ENCODE assay signal across 31 cellular contexts in the genomic region with DNA sequence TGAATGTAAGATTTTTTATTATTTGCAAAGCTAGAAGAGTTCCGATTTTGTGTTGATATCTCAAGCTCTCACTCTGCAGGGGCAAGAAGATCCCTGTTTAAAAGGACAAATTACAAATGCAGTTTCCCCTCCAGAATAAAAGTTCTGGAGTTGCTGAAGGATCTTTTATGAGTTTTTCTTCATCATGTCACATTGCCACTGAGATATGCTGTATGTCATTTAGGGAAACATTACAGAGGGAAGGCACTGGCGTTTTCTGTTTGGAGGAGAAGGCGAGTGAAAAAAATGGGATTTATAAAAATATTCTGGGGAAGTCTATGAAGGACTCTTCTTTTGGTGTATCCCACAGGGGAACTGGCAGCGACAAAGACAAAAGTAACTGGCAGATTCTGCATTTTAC. TPM values are rescaled to one million over a fixed set of nuclear protein-coding genes. Genes with fewer than 3 reads are reported as not detected.
"Had no signal": no experiment of that assay in that cellular context is flagged by ENCODE, and none has a peak within 500 bp of the region (broad histone marks: within the 10 kb centered on the region; RNA-seq: fewer than 3 reads in every experiment).

No MANE protein-coding gene starts in this region.

- H3K27ac ChIP-seq: colonic mucosa, gastroesophageal sphincter, hepatocyte, lower lobe of right lung, pancreas, prostate gland, skin epidermis, upper lobe of right lung had no signal

- DNase-seq: activated B cell treated with CpG ODN at 0.5 μM for 24 hours; activated CD4-positive, alpha-beta T cell treated with anti-CD3 and anti-CD28 coated beads, Interleukin-2, amount 50 U/mL, for 1 hour; activated CD8-positive, alpha-beta memory T cell treated with anti-CD3 and anti-CD28 coated beads, Interleukin-2, amount 10 ng/mL, durations not matched to agents 7 days and 5 days; activated CD8-positive, alpha-beta T cell treated with anti-CD3 and anti-CD28 coated beads, Interleukin-2, amount 10 ng/mL, durations not matched to agents 7 days and 5 days; activated naive CD4-positive, alpha-beta T cell; activated T-cell treated with anti-CD3 and anti-CD28 coated beads, Interleukin-2, amount 50 U/mL, for 48 hours; cerebellar nuclear complex; colonic mucosa; effector memory CD4-positive, alpha-beta T cell; erythroblast; kidney glomerular epithelial cell; lower lobe of right lung; mesendoderm; natural killer cell; pancreas; retina; stimulated activated CD4-positive, alpha-beta T cell treated with anti-CD3 and anti-CD28 coated beads, Interleukin-4, amount 100 ng/mL, for 24 hours; T-helper 2 cell; upper lobe of right lung had no signal

- H3K36me3 Mint-ChIP-seq: activated CD8-positive, alpha-beta memory T cell treated with anti-CD3 and anti-CD28 coated beads, Interleukin-2, amount 10 ng/mL, durations not matched to agents 7 days and 5 days; activated naive CD4-positive, alpha-beta T cell treated with anti-CD3 and anti-CD28 coated beads, Interleukin-2, amount 50 U/mL, for 72 hours; natural killer cell; stimulated activated effector memory CD8-positive, alpha-beta T cell treated with anti-CD3 and anti-CD28 coated beads, Interleukin-12 subunit alpha, Interleukin-12 subunit beta, amount 100 ng/mL, for 72 hours had no signal

- H3K9me3 Mint-ChIP-seq: activated B cell treated with CpG ODN at 0.5 μM for 24 hours; activated naive CD4-positive, alpha-beta T cell treated with anti-CD3 and anti-CD28 coated beads, Interleukin-2, amount 50 U/mL, for 72 hours; natural killer cell; stimulated activated effector memory CD8-positive, alpha-beta T cell treated with anti-CD3 and anti-CD28 coated beads, Interleukin-12 subunit alpha, Interleukin-12 subunit beta, amount 100 ng/mL, for 72 hours; stimulated activated naive CD8-positive, alpha-beta T cell treated with anti-CD3 and anti-CD28 coated beads, Interleukin-15, Interleukin-2, amounts not matched to agents 100 ng/mL and 50 ng/mL, for 24 hours had no signal

- H3K4me1 ChIP-seq: colonic mucosa, lower lobe of right lung, pancreas, prostate gland, upper lobe of right lung had no signal

- H3K9me3 ChIP-seq: colonic mucosa, gastroesophageal sphincter, lower lobe of right lung, pancreas, prostate gland, upper lobe of right lung had no signal

- H3K79me2 ChIP-seq: hepatocyte had no signal

- H3K4me2 ChIP-seq: hepatocyte had no signal

- H3K4me3 ChIP-seq: colonic mucosa, gastroesophageal sphincter, hepatocyte, lower lobe of right lung, pancreas, prostate gland, skin epidermis, upper lobe of right lung had no signal

- H3K27me3 ChIP-seq: colonic mucosa, hepatocyte, pancreas, upper lobe of right lung had no signal

- H3K27ac Mint-ChIP-seq: activated B cell treated with CpG ODN at 0.5 μM for 24 hours; activated CD8-positive, alpha-beta memory T cell treated with anti-CD3 and anti-CD28 coated beads, Interleukin-2, amount 10 ng/mL, durations not matched to agents 7 days and 5 days; activated CD8-positive, alpha-beta T cell treated with anti-CD3 and anti-CD28 coated beads, Interleukin-2, amount 10 ng/mL, durations not matched to agents 7 days and 5 days; activated naive CD4-positive, alpha-beta T cell treated with anti-CD3 and anti-CD28 coated beads, Interleukin-2, amount 50 U/mL, for 72 hours; natural killer cell; stimulated activated effector memory CD8-positive, alpha-beta T cell treated with anti-CD3 and anti-CD28 coated beads, Interleukin-12 subunit alpha, Interleukin-12 subunit beta, amount 100 ng/mL, for 72 hours; stimulated activated naive CD8-positive, alpha-beta T cell treated with anti-CD3 and anti-CD28 coated beads, Interleukin-15, Interleukin-2, amounts not matched to agents 100 ng/mL and 50 ng/mL, for 24 hours had no signal

- H2AFZ ChIP-seq: hepatocyte had no signal

- H3K36me3 ChIP-seq: colonic mucosa, gastroesophageal sphincter, lower lobe of right lung, pancreas, prostate gland, upper lobe of right lung had no signal

- H3K27me3 Mint-ChIP-seq: activated CD8-positive, alpha-beta memory T cell treated with anti-CD3 and anti-CD28 coated beads, Interleukin-2, amount 10 ng/mL, durations not matched to agents 7 days and 5 days; stimulated activated naive CD8-positive, alpha-beta T cell treated with anti-CD3 and anti-CD28 coated beads, Interleukin-15, Interleukin-2, amounts not matched to agents 100 ng/mL and 50 ng/mL, for 24 hours had no signal

- H3K4me1 Mint-ChIP-seq: activated B cell treated with CpG ODN at 0.5 μM for 24 hours; activated CD8-positive, alpha-beta memory T cell treated with anti-CD3 and anti-CD28 coated beads, Interleukin-2, amount 10 ng/mL, durations not matched to agents 7 days and 5 days; natural killer cell; stimulated activated effector memory CD8-positive, alpha-beta T cell treated with anti-CD3 and anti-CD28 coated beads, Interleukin-12 subunit alpha, Interleukin-12 subunit beta, amount 100 ng/mL, for 72 hours had no signal

- ATAC-seq: activated CD8-positive, alpha-beta memory T cell treated with anti-CD3 and anti-CD28 coated beads, Interleukin-2, amount 10 ng/mL, durations not matched to agents 7 days and 5 days; activated CD8-positive, alpha-beta T cell treated with anti-CD3 and anti-CD28 coated beads, Interleukin-2, amount 10 ng/mL, durations not matched to agents 7 days and 5 days; activated naive CD4-positive, alpha-beta T cell treated with anti-CD3 and anti-CD28 coated beads, Interleukin-2, amount 50 U/mL, for 72 hours; gastroesophageal sphincter; lower lobe of right lung; natural killer cell; pancreas; sciatic nerve; stimulated activated effector memory CD8-positive, alpha-beta T cell treated with anti-CD3 and anti-CD28 coated beads, Interleukin-12 subunit alpha, Interleukin-12 subunit beta, amount 100 ng/mL, for 72 hours; upper lobe of right lung had no signal

- H3K4me3 Mint-ChIP-seq: activated B cell treated with CpG ODN at 0.5 μM for 24 hours; activated CD8-positive, alpha-beta memory T cell treated with anti-CD3 and anti-CD28 coated beads, Interleukin-2, amount 10 ng/mL, durations not matched to agents 7 days and 5 days; activated CD8-positive, alpha-beta T cell treated with anti-CD3 and anti-CD28 coated beads, Interleukin-2, amount 10 ng/mL, durations not matched to agents 7 days and 5 days; natural killer cell; stimulated activated effector memory CD8-positive, alpha-beta T cell treated with anti-CD3 and anti-CD28 coated beads, Interleukin-12 subunit alpha, Interleukin-12 subunit beta, amount 100 ng/mL, for 72 hours; stimulated activated naive CD8-positive, alpha-beta T cell treated with anti-CD3 and anti-CD28 coated beads, Interleukin-15, Interleukin-2, amounts not matched to agents 100 ng/mL and 50 ng/mL, for 24 hours had no signal

RNA-seq across cellular contexts. Expression of a gene that starts 57.4 kb away (rescaled TPM):
- total RNA-seq: activated CD8-positive, alpha-beta T cell treated with anti-CD3 and anti-CD28 coated beads, Interleukin-2, amount 10 ng/mL, durations not matched to agents 7 days and 5 days; dermis microvascular lymphatic vessel endothelial cell; lower lobe of right lung; mononuclear cell; subcutaneous adipose tissue had no signal
- polyA plus RNA-seq: fibroblast of lung had no signal
